30 cellular contexts compared by ENCODE assay signal in the genomic region with DNA sequence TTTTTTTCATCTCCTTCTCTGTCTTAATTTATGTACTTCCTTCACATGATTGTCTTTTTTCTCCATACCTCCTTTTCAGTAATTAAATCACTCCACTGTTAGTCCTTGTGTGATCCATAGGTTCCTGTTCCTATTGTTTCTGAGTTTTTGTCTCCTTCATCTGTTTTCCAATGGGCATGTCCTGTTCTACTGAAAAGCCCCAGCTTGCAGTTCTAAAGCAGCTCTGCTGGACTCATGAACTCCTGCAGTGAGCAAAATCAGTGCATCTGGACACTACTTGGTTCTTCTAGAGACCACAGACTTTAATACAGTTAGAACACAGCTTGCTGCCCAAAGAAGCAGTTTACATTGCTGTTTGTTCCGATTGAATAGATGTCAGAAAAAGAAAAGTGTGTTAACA.
"Had no signal": no experiment of that assay in that cellular context is flagged by ENCODE, and none has a peak within 500 bp of the region (broad histone marks: within the 10 kb centered on the region; RNA-seq: fewer than 3 reads in every experiment).

No MANE protein-coding gene starts in this region.

- H3K4me1 ChIP-seq: left lung, pancreas, prostate gland, stomach, testis, thyroid gland, transverse colon, upper lobe of left lung, vagina had no signal

- H3K4me3 Mint-ChIP-seq: immature natural killer cell; mesothelial cell of epicardium; naive B cell; natural killer cell; nephron progenitor cell; stimulated activated naive B cell treated with anti-CD40 and anti-IgM and Interleukin-4, amounts not matched to agents 10 μg/mL and 1 μg/mL and 100 μg/mL, for 72 hours had no signal

- H3K9me3 ChIP-seq: pancreas, prostate gland, testis, thyroid gland, transverse colon, upper lobe of left lung, vagina had no signal

- DNase-seq: hippocampal formation; immature natural killer cell; kidney; left colon; left lung; mesendoderm; naive B cell; natural killer cell; nephron progenitor cell; nucleus accumbens; pancreas; posterior cingulate gyrus; retina; right cardiac atrium; stimulated activated CD4-positive, alpha-beta T cell treated with anti-CD3 and anti-CD28 coated beads, Interleukin-12 subunit alpha, Interleukin-12 subunit beta, amount 100 ng/mL, for 4 hours; stimulated activated CD4-positive, alpha-beta T cell treated with anti-CD3 and anti-CD28 coated beads, Interleukin-15, amount 100 ng/mL, for 24 hours; stimulated activated CD4-positive, alpha-beta T cell treated with anti-CD3 and anti-CD28 coated beads, Interleukin-2, amount 100 ng/mL, for 24 hours; stimulated activated CD4-positive, alpha-beta T cell treated with anti-CD3 and anti-CD28 coated beads, Interleukin-4, amount 100 ng/mL, for 1 hour; stimulated activated naive B cell treated with anti-CD40 and anti-IgM and Interleukin-4, amounts not matched to agents 10 μg/mL and 1 μg/mL and 100 μg/mL, for 72 hours; stimulated activated naive CD8-positive, alpha-beta T cell treated with anti-CD3 and anti-CD28 coated beads, Interleukin-15, Interleukin-2, amounts not matched to agents 100 U/mL and 50 U/mL, for 24 hours; stomach; testis; thyroid gland; transverse colon; upper lobe of left lung had no signal

- H3K27ac ChIP-seq: left lung, pancreas, prostate gland, skin epidermis, stomach, testis, thyroid gland, transverse colon, upper lobe of left lung, vagina had no signal

- H3K4me3 ChIP-seq: left lung, lung, pancreas, prostate gland, skin epidermis, stomach, testis, thyroid gland, transverse colon, upper lobe of left lung, vagina had no signal

- H3K36me3 Mint-ChIP-seq: mesothelial cell of epicardium; naive B cell; stimulated activated naive B cell treated with anti-CD40 and anti-IgM and Interleukin-4, amounts not matched to agents 10 μg/mL and 1 μg/mL and 100 μg/mL, for 72 hours had no signal

- H3K4me1 Mint-ChIP-seq: immature natural killer cell; mesothelial cell of epicardium; naive B cell; natural killer cell; nephron progenitor cell; stimulated activated naive B cell treated with anti-CD40 and anti-IgM and Interleukin-4, amounts not matched to agents 10 μg/mL and 1 μg/mL and 100 μg/mL, for 72 hours had no signal

- H3K27ac Mint-ChIP-seq: immature natural killer cell; mesothelial cell of epicardium; naive B cell; natural killer cell; nephron progenitor cell; stimulated activated naive B cell treated with anti-CD40 and anti-IgM and Interleukin-4, amounts not matched to agents 10 μg/mL and 1 μg/mL and 100 μg/mL, for 72 hours had no signal

- H3K27me3 ChIP-seq: left lung, pancreas, stomach, testis, thyroid gland, transverse colon, upper lobe of left lung, vagina had no signal

- H3K27me3 Mint-ChIP-seq: naive B cell; stimulated activated naive B cell treated with anti-CD40 and anti-IgM and Interleukin-4, amounts not matched to agents 10 μg/mL and 1 μg/mL and 100 μg/mL, for 72 hours had no signal

- H3K36me3 ChIP-seq: left lung, pancreas, prostate gland, stomach, thyroid gland, transverse colon, upper lobe of left lung, vagina had no signal
